Comparison of ENCODE assay signal across 30 cellular contexts in the genomic region with DNA sequence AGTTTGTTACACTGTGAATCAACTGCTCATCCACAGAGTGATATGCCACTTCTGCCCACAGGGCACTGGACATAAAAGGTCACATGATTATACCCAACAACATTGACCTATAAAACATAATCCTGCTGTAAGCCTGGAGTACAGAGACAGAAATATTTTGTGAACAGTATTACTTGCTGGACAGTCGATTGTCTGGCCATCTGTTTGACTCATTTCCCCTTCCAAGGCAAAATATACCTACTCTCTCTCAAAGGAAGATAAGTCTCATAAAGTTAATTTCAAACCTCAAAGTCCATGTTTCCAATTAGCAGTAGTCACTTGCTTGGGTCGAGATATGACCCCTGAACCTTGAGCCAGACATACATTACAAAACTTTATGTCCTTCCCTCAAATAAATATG. TPM values are rescaled to one million over a fixed set of nuclear protein-coding genes. Genes with fewer than 3 reads are reported as not detected.
"Had no signal": no experiment of that assay in that cellular context is flagged by ENCODE, and none has a peak within 500 bp of the region (broad histone marks: within the 10 kb centered on the region; RNA-seq: fewer than 3 reads in every experiment).

No MANE protein-coding gene starts in this region.

- H3K4me1 ChIP-seq: adrenal gland, body of pancreas, breast epithelium had no signal

- H3K9me3 ChIP-seq: body of pancreas, breast epithelium had no signal

- DNase-seq: activated B cell treated with CpG ODN at 0.5 μM for 24 hours; activated CD4-positive, alpha-beta memory T cell treated with anti-CD3 and anti-CD28 coated beads for 36 hours; activated CD4-positive, alpha-beta T cell treated with anti-CD3 and anti-CD28 coated beads for 4 hours; activated CD4-positive, alpha-beta T cell treated with anti-CD3 and anti-CD28 coated beads, Interleukin-2, amount 10 ng/mL, durations not matched to agents 24 days and 14 days; activated CD4-positive, alpha-beta T cell treated with anti-CD3 and anti-CD28 coated beads, Interleukin-2, amount 50 U/mL, for 1 hour; activated CD4-positive, alpha-beta T cell treated with anti-CD3 and anti-CD28 coated beads, Interleukin-2, amount 50 U/mL, for 4 hours; activated CD4-positive, CD25-positive, alpha-beta regulatory T cell treated with anti-CD3 and anti-CD28 coated beads, Interleukin-2, amount 50 U/mL, for 72 hours; activated CD8-positive, alpha-beta memory T cell treated with anti-CD3 and anti-CD28 coated beads, Interleukin-2, amount 50 U/mL, for 4 hours; activated CD8-positive, alpha-beta T cell treated with anti-CD3 and anti-CD28 coated beads for 36 hours; activated effector memory CD4-positive, alpha-beta T cell treated with anti-CD3 and anti-CD28 coated beads, Interleukin-2, amount 50 U/mL, for 16 hours; activated gamma-delta T cell treated with Interleukin-2 at 50 U/mL for 16 hours; activated naive CD4-positive, alpha-beta T cell; activated naive CD4-positive, alpha-beta T cell treated with anti-CD3 and anti-CD28 coated beads for 36 hours; activated naive CD4-positive, alpha-beta T cell treated with anti-CD3 and anti-CD28 coated beads, Interleukin-2, amount 50 U/mL, for 16 hours; activated naive CD8-positive, alpha-beta T cell treated with anti-CD3 and anti-CD28 coated beads for 36 hours; activated T-cell treated with anti-CD3 and anti-CD28 coated beads for 4 hours; activated T-cell treated with anti-CD3 and anti-CD28 coated beads, Interleukin-2, amount 50 U/mL, for 1 hour; activated T-cell treated with anti-CD3 and anti-CD28 coated beads, Interleukin-2, amount 50 U/mL, for 4 hours; activated T-cell treated with anti-CD3 and anti-CD28 coated beads, Interleukin-2, amount 50 U/mL, for 72 hours; adrenal gland; amniotic stem cell; aorta; body of pancreas; brain microvascular endothelial cell; central memory CD4-positive, alpha-beta T cell; T-helper 2 cell; T-helper 9 cell had no signal

- H3K27me3 ChIP-seq: adrenal gland, body of pancreas, brain microvascular endothelial cell, breast epithelium had no signal

- H3K36me3 ChIP-seq: adrenal gland, brain microvascular endothelial cell, breast epithelium had no signal

- H3K4me3 ChIP-seq: adrenal gland, body of pancreas, breast epithelium had no signal

RNA-seq across cellular contexts. Expression of a gene that starts 39.4 kb away (rescaled TPM):
- total RNA-seq: activated B cell treated with CpG ODN at 0.5 μM for 24 hours; activated naive CD4-positive, alpha-beta T cell treated with anti-CD3 and anti-CD28 coated beads for 36 hours; activated naive CD8-positive, alpha-beta T cell treated with anti-CD3 and anti-CD28 coated beads for 36 hours; activated T-helper 1 cell treated with anti-CD3 and anti-CD28 coated beads, Interleukin-12 subunit alpha, Interleukin-12 subunit beta, Interleukin-2, Interleukin-4 antibody, amounts not matched to agents 30 ng/mL and 10 ng/mL and 1 ng/mL, durations not matched to agents 14 hours and 24 hours and 36 hours; astrocyte had no signal
